In the genomic region with DNA sequence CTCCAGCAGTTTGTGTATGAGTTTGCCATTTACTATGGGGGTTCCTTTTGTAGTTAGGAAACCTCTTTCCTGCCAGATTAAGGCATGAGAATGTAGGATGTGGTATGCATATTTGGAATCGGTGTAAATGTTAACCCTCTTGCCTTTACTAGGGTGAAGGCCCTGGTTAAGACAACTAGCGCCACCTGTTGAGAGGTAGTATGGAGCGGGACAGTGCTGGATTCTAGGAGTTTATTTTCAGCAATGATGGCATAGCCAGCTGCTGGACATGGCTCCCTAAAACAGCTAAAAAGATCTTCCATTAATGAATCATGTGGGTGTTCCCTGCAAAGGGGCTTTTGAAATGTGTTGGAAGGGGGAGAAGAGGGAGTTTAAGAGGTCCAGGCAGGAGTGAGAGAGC, we compare ENCODE assay signal across 11 cellular contexts. TPM values are rescaled to one million over a fixed set of nuclear protein-coding genes. Genes with fewer than 3 reads are reported as not detected.
DNase-seq lines count a peak whose midpoint lies in the region; TF ChIP-seq lines count a peak whose summit lies in the region.
"Had no signal": no experiment of that assay in that cellular context is flagged by ENCODE, and none has a peak within 500 bp of the region (broad histone marks: within the 10 kb centered on the region; RNA-seq: fewer than 3 reads in every experiment).

No MANE protein-coding gene starts in this region.

- H2AFZ ChIP-seq in SU-DHL-6 (ENCODE audit: low read depth, low read length, severe bottlenecking): no peak overlapping the region

- H3K27ac ChIP-seq in SU-DHL-6 (ENCODE audit: low read depth, low read length) (no peak overlapping the region), ovary (no peak overlapping the region)
- H3K27ac ChIP-seq: dorsolateral prefrontal cortex had no signal

- H3K4me2 ChIP-seq in SU-DHL-6 (ENCODE audit: low read depth, low read length, poor library complexity, severe bottlenecking): no peak overlapping the region

- H3K27me3 ChIP-seq in SU-DHL-6 (ENCODE audit: low read length) (no peaks in the 10 kb centered on the region), ovary (no peaks in the 10 kb centered on the region)
- H3K27me3 ChIP-seq: dorsolateral prefrontal cortex had no signal

- TF ChIP-seq EP300 in ovary (IDR thresholded peaks at IDR 0.05): no peak

- H3K9ac ChIP-seq in SU-DHL-6 (ENCODE audit: low read length): no peak overlapping the region

- 79 to 86% (median 83%) methylated on average over 3 of the region's 3 CpGs for WGBS in ovary, 3 donors

- H3K36me3 ChIP-seq in SU-DHL-6 (ENCODE audit: low read length) (no peaks in the 10 kb centered on the region), ovary (no peaks in the 10 kb centered on the region)

- TF ChIP-seq CTCF in SU-DHL-6 (IDR thresholded peaks at IDR 0.05; ENCODE audit: insufficient read depth, low read length, poor library complexity, severe bottlenecking) (peak; percentile 43), ovary (IDR thresholded peaks at IDR 0.05) (no peak)

- no peak for TF ChIP-seq POLR2A in ovary (IDR thresholded peaks at IDR 0.05)

- H4K20me1 ChIP-seq in SU-DHL-6 (ENCODE audit: low read depth, low read length): no peaks in the 10 kb centered on the region

- H3K4me3 ChIP-seq in SU-DHL-6 (ENCODE audit: insufficient read depth, low read length, poor library complexity, severe bottlenecking) (no peak overlapping the region), ovary (no peak overlapping the region)
- H3K4me3 ChIP-seq: dorsolateral prefrontal cortex had no signal

- intact Hi-C loops in ovary (cut with DNase I): no loop called here

- DNase-seq in activated T-cell treated with anti-CD3 and anti-CD28 coated beads, Interleukin-2, amount 50 U/mL, for 48 hours: peak; percentile 22 to 32
- DNase-seq in activated T-cell treated with anti-CD3 and anti-CD28 coated beads for 4 hours: no peak
- DNase-seq in HuH-7 (ENCODE audit: low spot score): peak; percentile 17
- peak; percentile 7 to 20 for DNase-seq in lung microvascular endothelial cell (ENCODE audit: low read depth in 2 of 2)
- no peak for DNase-seq in ovary
- DNase-seq in SIG-M5 (lab: John Stamatoyannopoulos, UW): no peak
- DNase-seq in NCI-H2029 (lab: John Stamatoyannopoulos, UW): no peak
- DNase-seq: dorsolateral prefrontal cortex; naive thymus-derived CD4-positive, alpha-beta T cell; NCI-H446 treated with DMSO at 0.1 percent for 48 hours had no signal

- no peaks in the 10 kb centered on the region for H3K79me2 ChIP-seq in SU-DHL-6 (ENCODE audit: insufficient read depth, low read length)

- H3K4me1 ChIP-seq in ovary (ENCODE audit: insufficient read depth): no peaks in the 10 kb centered on the region

- no peaks in the 10 kb centered on the region for H3K9me2 ChIP-seq in SU-DHL-6 (replicated peaks; ENCODE audit: insufficient read depth, low read length)

- H3K9me3 ChIP-seq in SU-DHL-6 (ENCODE audit: insufficient read depth, low read length) (no peaks in the 10 kb centered on the region), ovary (no peaks in the 10 kb centered on the region)

- no peaks in the 10 kb centered on the region for H3F3A ChIP-seq in SU-DHL-6 (ENCODE audit: insufficient read depth)

RNA-seq across cellular contexts. Expression of gene GPX3, which starts 30.7 kb away (rescaled TPM):
- 5.0 and 6.3 TPM in 2 replicates for total RNA-seq in lung microvascular endothelial cell
- total RNA-seq in ovary: 100 to 1,000 TPM; 110 to 380 (median 269) TPM
- 100 to 1,000 TPM; 635 to 827 TPM for polyA plus RNA-seq in ovary

Comparison
In these comparisons a context has a peak if more than half of its experiments do, and no peak if none do; other contexts are left out.
1. DNase-seq: peak in activated T-cell treated with anti-CD3 and anti-CD28 coated beads, Interleukin-2, amount 50 U/mL, for 48 hours (2 of 2), HuH-7 (single experiment) and lung microvascular endothelial cell (2 of 2); none in activated T-cell treated with anti-CD3 and anti-CD28 coated beads for 4 hours (single experiment), ovary (0 of 5), SIG-M5 (single experiment) and NCI-H2029 (single experiment).
2. RNA of gene GPX3, which starts 30.7 kb away (total RNA-seq): 110 to 380 TPM in ovary; 5.0 to 6.3 TPM in lung microvascular endothelial cell; every median in the first group is over 10 times any median in the second.